8 cellular contexts compared by ENCODE assay signal in genomic region chr4:151099976-151100417, GRCh38. TPM values are rescaled to one million over a fixed set of nuclear protein-coding genes. Genes with fewer than 3 reads are reported as not detected.
DNase-seq lines count a peak whose midpoint lies in the region; ATAC-seq and TF ChIP-seq lines count a peak whose summit lies in the region.

No MANE protein-coding gene starts in this region.

- H3K4me2 ChIP-seq in IMR-90 (ENCODE audit: low read depth, low read length) = peak overlapping the region; percentile 97

- ATAC-seq in IMR-90 (ENCODE audit: low read depth) = peak; percentile 13
- no peak for ATAC-seq in stimulated activated naive CD8-positive, alpha-beta T cell treated with anti-CD3 and anti-CD28 coated beads, Interleukin-15, amount 100 ng/mL, for 72 hours
- ATAC-seq in GM21786 (IDR thresholded peaks at IDR 0.05; ENCODE audit: unreplicated experiment) = no peak

- no peak for TF ChIP-seq RAD21 in IMR-90 (IDR thresholded peaks at IDR 0.05; ENCODE audit: low read length)

- H3K18ac ChIP-seq in IMR-90 (ENCODE audit: low read depth, low read length) = peak overlapping the region; percentile 31

- peaks cover 49% of the 10 kb centered on the region for H3K36me3 Mint-ChIP-seq in brain

- no peak overlapping the region for H2BK15ac ChIP-seq in IMR-90 (ENCODE audit: low read depth, low read length)

- H3K4me1 Mint-ChIP-seq in brain = peaks cover 38% of the 10 kb centered on the region
- H3K4me1 Mint-ChIP-seq in stimulated activated naive CD8-positive, alpha-beta T cell treated with anti-CD3 and anti-CD28 coated beads, Interleukin-15, amount 100 ng/mL, for 72 hours = peaks cover 43% of the 10 kb centered on the region

- BruUV-seq in IMR-90 (replicated peaks; lab: Mats Ljungman, UMichigan) = no TSS peak

- H4K8ac ChIP-seq in IMR-90 (ENCODE audit: low read depth in 2 of 2, low read length in 2 of 2) = peak overlapping the region; percentile 84 to 92

- H4K5ac ChIP-seq in IMR-90 (ENCODE audit: low read depth, low read length) = peak overlapping the region; percentile 53

- no peaks in the 10 kb centered on the region for H3K9me3 Mint-ChIP-seq in brain
- H3K9me3 Mint-ChIP-seq in stimulated activated naive CD8-positive, alpha-beta T cell treated with anti-CD3 and anti-CD28 coated beads, Interleukin-15, amount 100 ng/mL, for 72 hours = no peaks in the 10 kb centered on the region

- peak overlapping the region; percentile 97 for H3K4me3 ChIP-seq in IMR-90 (ENCODE audit: insufficient read depth, low read depth, low read length)

- POLR2A ChIA-PET in IMR-90 (lab: Charles Lee; ENCODE audit: unreplicated experiment) = interaction anchor here (0.6 kb wide), 1 partner anchor 1156 kb away, joined by 3 read pairs; no protein-coding TSS in a partner anchor

- TF ChIP-seq POLR2A in IMR-90 (IDR thresholded peaks at IDR 0.05; ENCODE audit: low read depth, low read length) = no peak

- H2BK120ac ChIP-seq in IMR-90 (ENCODE audit: low read depth, low read length) = 0 out of 2 replicates have a peak overlapping the region, but pooled peaks have one; percentile 2

- peak overlapping the region; percentile 98 for H3K9ac ChIP-seq in IMR-90 (ENCODE audit: low read depth, low read length)

- H3K4ac ChIP-seq in IMR-90 (ENCODE audit: low read depth, low read length) = peak overlapping the region; percentile 85

- H3K56ac ChIP-seq in IMR-90 (ENCODE audit: extremely low read depth, insufficient read depth, low read length) = peak overlapping the region; percentile 91

- H3K4me3 Mint-ChIP-seq in brain = peak overlapping the region; percentile 96 to 100 (median 97)
- peak overlapping the region; percentile 94 to 98 for H3K4me3 Mint-ChIP-seq in stimulated activated naive CD8-positive, alpha-beta T cell treated with anti-CD3 and anti-CD28 coated beads, Interleukin-15, amount 100 ng/mL, for 72 hours

- peak overlapping the region; percentile 89 for H2BK5ac ChIP-seq in IMR-90 (ENCODE audit: low read depth, low read length, poor library complexity, severe bottlenecking)

- H2AK5ac ChIP-seq in IMR-90 (ENCODE audit: low read depth, low read length) = peak overlapping the region; percentile 88

- peaks cover 3 to 21% of the 10 kb centered on the region in 2 experiments; a peak in 3 of 4 replicates for H3K79me1 ChIP-seq in IMR-90 (ENCODE audit: low read depth in 1 of 2, low read length in 2 of 2)

- H3K27ac Mint-ChIP-seq in brain = peak overlapping the region; percentile 99 to 100 (median 100)
- peak overlapping the region; percentile 99 to 100 for H3K27ac Mint-ChIP-seq in stimulated activated naive CD8-positive, alpha-beta T cell treated with anti-CD3 and anti-CD28 coated beads, Interleukin-15, amount 100 ng/mL, for 72 hours

- 0% methylated on average over 2 of the region's 13 CpGs; no CpG with 5 or more reads in 1 of the 2 experiments for WGBS in IMR-90 (ENCODE audit: extremely low coverage in 2 of 2, insufficient read length in 1 of 2), 2 experiments

- DNase-seq in DMS 273 (lab: John Stamatoyannopoulos, UW; ENCODE audit: unreplicated experiment) (peak; percentile 51), DMS 273 treated with DMSO at 0.1 percent for 48 hours (lab: John Stamatoyannopoulos, UW) (no peak), IMR-90 (peak; percentile 25), iris pigment epithelial cell (ENCODE audit: low read depth) (peak; percentile 41), AML-193 (lab: John Stamatoyannopoulos, UW) (no peak)
- no peak for DNase-seq in stimulated activated naive CD8-positive, alpha-beta T cell treated with anti-CD3 and anti-CD28 coated beads, Interleukin-15, amount 100 ng/mL, for 72 hours

- peaks cover 49% of the 10 kb centered on the region for H4K20me1 ChIP-seq in IMR-90 (ENCODE audit: insufficient read depth, low read length)

- no peak overlapping the region for H2BK20ac ChIP-seq in IMR-90 (ENCODE audit: low read depth, low read length)

- peak overlapping the region; percentile 92 for H3K23ac ChIP-seq in IMR-90 (ENCODE audit: low read depth, low read length)

- H3K36me3 ChIP-seq in IMR-90 (ENCODE audit: control insufficient read depth, insufficient read depth, low read length) = peaks cover 20% of the 10 kb centered on the region

- peak overlapping the region; percentile 82 for H3K27ac ChIP-seq in IMR-90 (ENCODE audit: insufficient read depth, low read length)

- no peaks in the 10 kb centered on the region for H3K4me1 ChIP-seq in IMR-90 (ENCODE audit: control insufficient read depth, insufficient read depth, low read length)

- H3K27me3 Mint-ChIP-seq in brain = peaks cover 29% of the 10 kb centered on the region
- H3K27me3 Mint-ChIP-seq in stimulated activated naive CD8-positive, alpha-beta T cell treated with anti-CD3 and anti-CD28 coated beads, Interleukin-15, amount 100 ng/mL, for 72 hours = no peaks in the 10 kb centered on the region

- no peaks in the 10 kb centered on the region for H3K9me1 ChIP-seq in IMR-90 (ENCODE audit: insufficient read depth, low read length)

- TF ChIP-seq CTCF in IMR-90 (conservative IDR thresholded peaks at IDR 0.05; ENCODE audit: low read depth, low read length) (no peak), brain (conservative IDR thresholded peaks at IDR 0.05) (no peak)

- H3K9me3 ChIP-seq in IMR-90 (ENCODE audit: control insufficient read depth, insufficient read depth, low read length) = no peaks in the 10 kb centered on the region

- H2AK9ac ChIP-seq in IMR-90 (replicated peaks; ENCODE audit: low read depth, low read length, poor library complexity) = peak overlapping the region; percentile 99

- CTCF ChIA-PET in IMR-90 (lab: Yijun Ruan, JAX) = no interaction called here

- dilution Hi-C loops in IMR-90 (cut with HindIII; ENCODE audit: low sequenced_read_pairs, unreplicated experiment) = no loop called here

- peak overlapping the region; percentile 64 for H4K91ac ChIP-seq in IMR-90 (ENCODE audit: insufficient read depth, low read depth, low read length)

- in situ Hi-C loops in IMR-90 (cut with MboI; ENCODE audit: low sequenced_read_pairs) = loop anchor here (25.0 kb wide), 2 partner anchors 512 to 1287 kb away; no protein-coding TSS in a partner anchor

- no peaks in the 10 kb centered on the region for H3K27me3 ChIP-seq in IMR-90 (ENCODE audit: control insufficient read depth, insufficient read depth, low read length)

- H2AFZ ChIP-seq in IMR-90 (replicated peaks; ENCODE audit: low read length, poor library complexity) = peak overlapping the region; percentile 97

- intact Hi-C loops in IMR-90 (cut with micrococcal nuclease) = loop anchor here (5.0 to 10.0 kb wide), 2 partner anchors 83 to 1115 kb away; partner anchors contain the start of gene LRBA

- H3K14ac ChIP-seq in IMR-90 (replicated peaks; ENCODE audit: low read depth, low read length) = peak overlapping the region; percentile 93

TF ChIP-seq in IMR-90, 13 proteins besides CTCF, POLR2A, EP300 and RAD21:
- 0 out of 2 replicates have a peak, but pooled peaks have one; percentile 27 for TF ChIP-seq MXI1 (IDR thresholded peaks at IDR 0.05; ENCODE audit: borderline replicate concordance, low read depth, low read length)
- TF ChIP-seq SMC3 (IDR thresholded peaks at IDR 0.05; ENCODE audit: low read depth, low read length) = no peak

RNA-seq across cellular contexts. Expression of gene RPS3A, which starts 0.6 kb away (rescaled TPM):
- 1,618 and 2,908 TPM in 2 replicates for total RNA-seq in IMR-90 (2012; rRNA removed)
- polyA plus RNA-seq in IMR-90 (2012; rRNA removed) (1,481 and 1,729 TPM in 2 replicates), brain (ENCODE audit: insufficient read depth, low read depth, low replicate concordance) (2,052 TPM)
- 401 and 1,191 TPM in 2 replicates for polyA plus RNA-seq in IMR-90 (2012; cell fraction: cytosol; rRNA removed)
- polyA plus RNA-seq in IMR-90 (2012; cell fraction: nucleus; rRNA removed; ENCODE audit: low replicate concordance) = 47.3 and 747 TPM in 2 replicates

Comparison
In these comparisons a context has a peak if more than half of its experiments do, and no peak if none do; other contexts are left out.
1. DNase-seq: peak in DMS 273 (single experiment), IMR-90 (single experiment) and iris pigment epithelial cell (single experiment); none in DMS 273 treated with DMSO at 0.1 percent for 48 hours (single experiment), stimulated activated naive CD8-positive, alpha-beta T cell treated with anti-CD3 and anti-CD28 coated beads, Interleukin-15, amount 100 ng/mL, for 72 hours (0 of 2) and AML-193 (0 of 2).